Comparison of ENCODE assay signal across 1 cellular context in the genomic region with DNA sequence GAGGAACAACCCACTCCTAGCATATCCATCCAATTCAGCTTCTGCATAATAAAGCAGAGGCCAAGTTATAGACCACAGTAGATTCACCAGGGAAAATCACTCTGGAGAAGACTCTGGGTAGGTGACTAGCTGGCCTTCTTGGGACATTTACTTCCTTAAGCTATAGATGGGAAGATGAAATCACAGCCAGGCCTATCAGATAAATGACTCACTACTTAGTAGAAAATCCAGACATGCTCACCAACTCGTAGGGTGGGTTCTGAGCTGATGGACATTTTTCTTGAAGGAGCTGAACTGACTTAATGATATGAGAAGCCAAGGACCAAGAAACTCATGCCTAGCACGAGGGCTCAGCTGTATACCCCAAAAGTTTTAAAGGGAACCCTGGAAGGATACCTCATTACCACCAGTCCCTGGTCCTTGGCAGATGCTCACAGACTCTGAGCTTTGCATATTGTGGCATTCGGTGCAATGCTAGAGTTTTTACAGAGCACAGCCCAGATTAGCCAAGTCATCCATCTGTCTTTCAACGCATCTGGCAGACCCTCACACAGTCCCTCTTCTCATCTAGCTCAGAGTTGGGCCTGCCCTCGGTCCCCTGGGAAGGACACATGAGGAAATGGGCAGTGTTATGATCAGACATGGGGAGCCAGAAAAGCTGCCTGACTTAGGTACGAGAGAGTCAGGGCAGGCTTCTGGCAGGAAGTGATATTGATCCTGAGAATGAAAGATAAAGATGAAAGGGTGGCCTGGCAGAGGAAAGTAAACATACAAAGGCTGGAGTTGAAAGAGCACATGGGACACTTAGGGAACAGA.
TF ChIP-seq lines count a peak whose summit lies in the region.

No MANE protein-coding gene starts in this region.

TF ChIP-seq in HepG2, 621 proteins besides CTCF, POLR2A, EP300 and RAD21 (continued from another document and continues in another):
- TF ChIP-seq USF2 (IDR thresholded peaks at IDR 0.05; ENCODE audit: low read depth, low read length) (no peak), USF2 (CRISPR knock-in tag; IDR thresholded peaks at IDR 0.05; ENCODE audit: borderline replicate concordance) (no peak), ZKSCAN8 (CRISPR knock-in tag; IDR thresholded peaks at IDR 0.05; ENCODE audit: borderline replicate concordance) (peak; percentile 92; the same call in 1 of the 2 replicates), ZNF446 (CRISPR knock-in tag; IDR thresholded peaks at IDR 0.05) (no peak), MIER2 (CRISPR knock-in tag; IDR thresholded peaks at IDR 0.05) (no peak), SMAD1 (CRISPR knock-in tag; IDR thresholded peaks at IDR 0.05; ENCODE audit: borderline replicate concordance, low read depth) (no peak), SAP130 (CRISPR knock-in tag; IDR thresholded peaks at IDR 0.05; ENCODE audit: low read depth) (peak; percentile 84), CBFB (CRISPR knock-in tag; IDR thresholded peaks at IDR 0.05) (no peak), SRSF9 (IDR thresholded peaks at IDR 0.05; ENCODE audit: borderline replicate concordance, insufficient read depth, low read depth, low read length, poor library complexity, severe bottlenecking) (no peak), ZNF256 (CRISPR knock-in tag; conservative IDR thresholded peaks at IDR 0.05) (no peak), ATF4 (CRISPR knock-in tag; IDR thresholded peaks at IDR 0.05) (no peak), ZFP1 (CRISPR knock-in tag; IDR thresholded peaks at IDR 0.05) (peak; percentile 72), ZNF333 (CRISPR knock-in tag; IDR thresholded peaks at IDR 0.05; ENCODE audit: borderline replicate concordance) (no peak), ZNF589 (CRISPR knock-in tag; conservative IDR thresholded peaks at IDR 0.05) (no peak), ONECUT2 (CRISPR knock-in tag; IDR thresholded peaks at IDR 0.05) (peak; percentile 98), NR2C2 (CRISPR knock-in tag; IDR thresholded peaks at IDR 0.05; ENCODE audit: borderline replicate concordance) (peak; percentile 63), ATF1 (CRISPR knock-in tag; IDR thresholded peaks at IDR 0.05) (0 out of 2 replicates have a peak, but pooled peaks have one; percentile 29), ZEB1 (IDR thresholded peaks at IDR 0.05; ENCODE audit: insufficient replicate concordance, low read depth) (no peak), ZNF18 (CRISPR knock-in tag; IDR thresholded peaks at IDR 0.05; ENCODE audit: insufficient replicate concordance) (no peak), ZFY (CRISPR knock-in tag; IDR thresholded peaks at IDR 0.05) (peak; percentile 65), TBX3 (IDR thresholded peaks at IDR 0.05; ENCODE audit: borderline replicate concordance) (peak; percentile 66; the same call in 1 of the 2 replicates), KLF6 (CRISPR knock-in tag; IDR thresholded peaks at IDR 0.05) (peak; percentile 70; the same call in 1 of the 2 replicates), TEAD3 (CRISPR knock-in tag; optimal IDR thresholded peaks at IDR 0.05; ENCODE audit: borderline replicate concordance) (peak; percentile 78), SMYD3 (CRISPR knock-in tag; IDR thresholded peaks at IDR 0.05) (no peak), PTBP1 (IDR thresholded peaks at IDR 0.05; ENCODE audit: low read depth, low read length, poor library complexity, severe bottlenecking) (no peak), ZKSCAN5 (CRISPR knock-in tag; IDR thresholded peaks at IDR 0.05) (peak; percentile 90), RBM39 (IDR thresholded peaks at IDR 0.05; ENCODE audit: low read depth, low read length, poor library complexity, severe bottlenecking) (no peak)
- TF ChIP-seq, protein P1, sequence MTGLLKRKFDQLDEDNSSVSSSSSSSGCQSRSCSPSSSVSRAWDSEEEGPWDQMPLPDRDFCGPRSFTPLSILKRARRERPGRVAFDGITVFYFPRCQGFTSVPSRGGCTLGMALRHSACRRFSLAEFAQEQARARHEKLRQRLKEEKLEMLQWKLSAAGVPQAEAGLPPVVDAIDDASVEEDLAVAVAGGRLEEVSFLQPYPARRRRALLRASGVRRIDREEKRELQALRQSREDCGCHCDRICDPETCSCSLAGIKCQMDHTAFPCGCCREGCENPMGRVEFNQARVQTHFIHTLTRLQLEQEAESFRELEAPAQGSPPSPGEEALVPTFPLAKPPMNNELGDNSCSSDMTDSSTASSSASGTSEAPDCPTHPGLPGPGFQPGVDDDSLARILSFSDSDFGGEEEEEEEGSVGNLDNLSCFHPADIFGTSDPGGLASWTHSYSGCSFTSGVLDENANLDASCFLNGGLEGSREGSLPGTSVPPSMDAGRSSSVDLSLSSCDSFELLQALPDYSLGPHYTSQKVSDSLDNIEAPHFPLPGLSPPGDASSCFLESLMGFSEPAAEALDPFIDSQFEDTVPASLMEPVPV (CRISPR knock-in tag; IDR thresholded peaks at IDR 0.05), result no peak
- TF ChIP-seq, protein P2, sequence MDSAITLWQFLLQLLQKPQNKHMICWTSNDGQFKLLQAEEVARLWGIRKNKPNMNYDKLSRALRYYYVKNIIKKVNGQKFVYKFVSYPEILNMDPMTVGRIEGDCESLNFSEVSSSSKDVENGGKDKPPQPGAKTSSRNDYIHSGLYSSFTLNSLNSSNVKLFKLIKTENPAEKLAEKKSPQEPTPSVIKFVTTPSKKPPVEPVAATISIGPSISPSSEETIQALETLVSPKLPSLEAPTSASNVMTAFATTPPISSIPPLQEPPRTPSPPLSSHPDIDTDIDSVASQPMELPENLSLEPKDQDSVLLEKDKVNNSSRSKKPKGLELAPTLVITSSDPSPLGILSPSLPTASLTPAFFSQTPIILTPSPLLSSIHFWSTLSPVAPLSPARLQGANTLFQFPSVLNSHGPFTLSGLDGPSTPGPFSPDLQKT (CRISPR knock-in tag; IDR thresholded peaks at IDR 0.05; ENCODE audit: borderline replicate concordance), result 0 out of 2 replicates have a peak, but pooled peaks have one; percentile 14
- TF ChIP-seq, protein P3, sequence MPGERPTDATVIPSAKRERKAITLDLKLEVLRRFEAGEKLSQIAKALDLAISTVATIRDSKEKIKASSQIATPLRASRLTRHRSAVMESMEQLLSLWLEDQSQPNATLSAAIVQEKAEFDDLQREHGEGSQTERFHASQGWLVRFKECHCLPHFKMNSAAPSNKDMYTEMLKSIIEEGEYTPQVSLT (CRISPR knock-in tag; IDR thresholded peaks at IDR 0.05; ENCODE audit: borderline replicate concordance, low read depth), result no peak
- TF ChIP-seq, protein P4, sequence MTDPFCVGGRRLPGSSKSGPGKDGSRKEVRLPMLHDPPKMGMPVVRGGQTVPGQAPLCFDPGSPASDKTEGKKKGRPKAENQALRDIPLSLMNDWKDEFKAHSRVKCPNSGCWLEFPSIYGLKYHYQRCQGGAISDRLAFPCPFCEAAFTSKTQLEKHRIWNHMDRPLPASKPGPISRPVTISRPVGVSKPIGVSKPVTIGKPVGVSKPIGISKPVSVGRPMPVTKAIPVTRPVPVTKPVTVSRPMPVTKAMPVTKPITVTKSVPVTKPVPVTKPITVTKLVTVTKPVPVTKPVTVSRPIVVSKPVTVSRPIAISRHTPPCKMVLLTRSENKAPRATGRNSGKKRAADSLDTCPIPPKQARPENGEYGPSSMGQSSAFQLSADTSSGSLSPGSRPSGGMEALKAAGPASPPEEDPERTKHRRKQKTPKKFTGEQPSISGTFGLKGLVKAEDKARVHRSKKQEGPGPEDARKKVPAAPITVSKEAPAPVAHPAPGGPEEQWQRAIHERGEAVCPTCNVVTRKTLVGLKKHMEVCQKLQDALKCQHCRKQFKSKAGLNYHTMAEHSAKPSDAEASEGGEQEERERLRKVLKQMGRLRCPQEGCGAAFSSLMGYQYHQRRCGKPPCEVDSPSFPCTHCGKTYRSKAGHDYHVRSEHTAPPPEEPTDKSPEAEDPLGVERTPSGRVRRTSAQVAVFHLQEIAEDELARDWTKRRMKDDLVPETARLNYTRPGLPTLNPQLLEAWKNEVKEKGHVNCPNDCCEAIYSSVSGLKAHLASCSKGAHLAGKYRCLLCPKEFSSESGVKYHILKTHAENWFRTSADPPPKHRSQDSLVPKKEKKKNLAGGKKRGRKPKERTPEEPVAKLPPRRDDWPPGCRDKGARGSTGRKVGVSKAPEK (CRISPR knock-in tag; IDR thresholded peaks at IDR 0.05; ENCODE audit: borderline replicate concordance), result peak; percentile 18; the same call in 1 of the 2 replicates
- TF ChIP-seq, protein P5, sequence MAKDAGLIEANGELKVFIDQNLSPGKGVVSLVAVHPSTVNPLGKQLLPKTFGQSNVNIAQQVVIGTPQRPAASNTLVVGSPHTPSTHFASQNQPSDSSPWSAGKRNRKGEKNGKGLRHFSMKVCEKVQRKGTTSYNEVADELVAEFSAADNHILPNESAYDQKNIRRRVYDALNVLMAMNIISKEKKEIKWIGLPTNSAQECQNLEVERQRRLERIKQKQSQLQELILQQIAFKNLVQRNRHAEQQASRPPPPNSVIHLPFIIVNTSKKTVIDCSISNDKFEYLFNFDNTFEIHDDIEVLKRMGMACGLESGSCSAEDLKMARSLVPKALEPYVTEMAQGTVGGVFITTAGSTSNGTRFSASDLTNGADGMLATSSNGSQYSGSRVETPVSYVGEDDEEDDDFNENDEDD (CRISPR knock-in tag; IDR thresholded peaks at IDR 0.05; ENCODE audit: borderline replicate concordance), result peak; percentile 58; the same call in 1 of the 2 replicates
- TF ChIP-seq, protein P6, sequence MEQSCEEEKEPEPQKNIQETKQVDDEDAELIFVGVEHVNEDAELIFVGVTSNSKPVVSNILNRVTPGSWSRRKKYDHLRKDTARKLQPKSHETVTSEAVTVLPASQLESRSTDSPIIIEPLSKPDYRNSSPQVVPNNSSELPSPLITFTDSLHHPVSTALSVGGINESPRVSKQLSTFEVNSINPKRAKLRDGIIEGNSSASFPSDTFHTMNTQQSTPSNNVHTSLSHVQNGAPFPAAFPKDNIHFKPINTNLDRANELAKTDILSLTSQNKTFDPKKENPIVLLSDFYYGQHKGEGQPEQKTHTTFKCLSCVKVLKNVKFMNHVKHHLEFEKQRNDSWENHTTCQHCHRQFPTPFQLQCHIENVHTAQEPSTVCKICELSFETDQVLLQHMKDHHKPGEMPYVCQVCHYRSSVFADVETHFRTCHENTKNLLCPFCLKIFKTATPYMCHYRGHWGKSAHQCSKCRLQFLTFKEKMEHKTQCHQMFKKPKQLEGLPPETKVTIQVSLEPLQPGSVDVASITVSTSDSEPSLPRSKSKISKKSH (CRISPR knock-in tag; IDR thresholded peaks at IDR 0.05; ENCODE audit: borderline replicate concordance), result no peak
